Comparison of ENCODE assay signal across 28 cellular contexts in the genomic region with DNA sequence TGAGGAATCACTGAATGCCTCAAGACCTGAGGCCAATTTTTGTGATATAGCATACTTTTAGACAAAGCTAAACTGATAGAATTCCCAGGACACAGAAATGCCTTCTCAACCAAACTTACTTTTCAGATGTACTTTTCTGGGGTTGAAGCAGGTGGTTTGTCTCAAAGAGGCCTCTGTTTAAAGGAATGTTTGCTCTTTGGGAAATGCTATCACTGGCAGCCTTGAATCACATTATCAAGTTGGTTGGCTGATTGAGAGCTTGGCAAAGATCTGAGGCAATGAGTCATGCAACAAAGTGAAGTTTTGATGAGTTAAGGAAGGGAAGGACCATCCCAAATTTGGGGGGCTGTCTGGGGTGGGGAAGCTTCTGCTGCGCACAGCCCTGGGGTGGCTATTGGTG.
"Had no signal": no experiment of that assay in that cellular context is flagged by ENCODE, and none has a peak within 500 bp of the region (broad histone marks: within the 10 kb centered on the region; RNA-seq: fewer than 3 reads in every experiment).

No MANE protein-coding gene starts in this region.

- ATAC-seq: activated T-helper 17 cell treated with anti-CD3 and anti-CD28 coated beads, Interleukin-2, amount 50 U/mL, for 72 hours; Panc1 had no signal

- H3K4me1 Mint-ChIP-seq: activated CD4-positive, alpha-beta T cell treated with anti-CD3 and anti-CD28 coated beads, Interleukin-2, amount 10 ng/mL, durations not matched to agents 7 days and 5 days; activated T-helper 17 cell treated with anti-CD3 and anti-CD28 coated beads, Interleukin-2, amount 50 U/mL, for 72 hours had no signal

- H3K27me3 ChIP-seq: SJSA1 had no signal

- H3K27ac ChIP-seq: RWPE1, SJSA1, VCaP had no signal

- H3K27ac Mint-ChIP-seq: activated CD4-positive, alpha-beta memory T cell treated with anti-CD3 and anti-CD28 coated beads for 36 hours; activated CD4-positive, alpha-beta T cell treated with anti-CD3 and anti-CD28 coated beads, Interleukin-2, amount 10 ng/mL, durations not matched to agents 7 days and 5 days; activated naive CD4-positive, alpha-beta T cell treated with anti-CD3 and anti-CD28 coated beads for 36 hours; activated naive CD8-positive, alpha-beta T cell; activated T-helper 17 cell treated with anti-CD3 and anti-CD28 coated beads, Interleukin-2, amount 50 U/mL, for 72 hours had no signal

- H3K36me3 ChIP-seq: SJSA1 had no signal

- DNase-seq: activated CD4-positive, alpha-beta memory T cell treated with anti-CD3 and anti-CD28 coated beads for 36 hours; activated CD4-positive, alpha-beta T cell treated with anti-CD3 and anti-CD28 coated beads, Interleukin-2, amount 10 ng/mL, durations not matched to agents 7 days and 5 days; activated CD4-positive, CD25-positive, alpha-beta regulatory T cell; activated CD8-positive, alpha-beta memory T cell treated with anti-CD3 and anti-CD28 coated beads for 24 hours; activated gamma-delta T cell; activated naive CD4-positive, alpha-beta T cell treated with anti-CD3 and anti-CD28 coated beads for 36 hours; activated T-cell treated with anti-CD3 and anti-CD28 coated beads for 4 hours; activated T-cell treated with anti-CD3 and anti-CD28 coated beads, Interleukin-2, amount 50 U/mL, for 48 hours; amygdala; cerebellar nuclear complex; KG1; NCI-H1092; NCI-H1417 treated with DMSO at 0.1 percent for 48 hours; NCI-H1694; NCI-H2029 treated with DMSO at 0.1 percent for 48 hours; NCI-H510A treated with DMSO at 0.1 percent for 48 hours; NCI-H69; NK-92 treated with Interleukin-12 subunit alpha and Interleukin-12 subunit beta, amount 100 ng/mL, for 24 hours; OCI-M1; SHP77; T-helper 1 cell had no signal

- H3K36me3 Mint-ChIP-seq: activated CD4-positive, alpha-beta memory T cell treated with anti-CD3 and anti-CD28 coated beads for 36 hours; activated naive CD8-positive, alpha-beta T cell; brain had no signal

- H3K4me3 ChIP-seq: SJSA1 had no signal

- H3K4me1 ChIP-seq: SJSA1 had no signal

- H3K9me3 ChIP-seq: SJSA1 had no signal

- H3K9me3 Mint-ChIP-seq: activated CD4-positive, alpha-beta memory T cell treated with anti-CD3 and anti-CD28 coated beads for 36 hours; activated CD4-positive, alpha-beta T cell treated with anti-CD3 and anti-CD28 coated beads, Interleukin-2, amount 10 ng/mL, durations not matched to agents 7 days and 5 days; activated naive CD4-positive, alpha-beta T cell treated with anti-CD3 and anti-CD28 coated beads for 36 hours; activated T-helper 17 cell treated with anti-CD3 and anti-CD28 coated beads, Interleukin-2, amount 50 U/mL, for 72 hours had no signal

- H3K4me3 Mint-ChIP-seq: activated CD4-positive, alpha-beta memory T cell treated with anti-CD3 and anti-CD28 coated beads for 36 hours; activated CD4-positive, alpha-beta T cell treated with anti-CD3 and anti-CD28 coated beads, Interleukin-2, amount 10 ng/mL, durations not matched to agents 7 days and 5 days; activated naive CD4-positive, alpha-beta T cell treated with anti-CD3 and anti-CD28 coated beads for 36 hours; activated naive CD8-positive, alpha-beta T cell; activated T-helper 17 cell treated with anti-CD3 and anti-CD28 coated beads, Interleukin-2, amount 50 U/mL, for 72 hours; brain had no signal
